ENCODE assay signal across 12 cellular contexts in the genomic region with DNA sequence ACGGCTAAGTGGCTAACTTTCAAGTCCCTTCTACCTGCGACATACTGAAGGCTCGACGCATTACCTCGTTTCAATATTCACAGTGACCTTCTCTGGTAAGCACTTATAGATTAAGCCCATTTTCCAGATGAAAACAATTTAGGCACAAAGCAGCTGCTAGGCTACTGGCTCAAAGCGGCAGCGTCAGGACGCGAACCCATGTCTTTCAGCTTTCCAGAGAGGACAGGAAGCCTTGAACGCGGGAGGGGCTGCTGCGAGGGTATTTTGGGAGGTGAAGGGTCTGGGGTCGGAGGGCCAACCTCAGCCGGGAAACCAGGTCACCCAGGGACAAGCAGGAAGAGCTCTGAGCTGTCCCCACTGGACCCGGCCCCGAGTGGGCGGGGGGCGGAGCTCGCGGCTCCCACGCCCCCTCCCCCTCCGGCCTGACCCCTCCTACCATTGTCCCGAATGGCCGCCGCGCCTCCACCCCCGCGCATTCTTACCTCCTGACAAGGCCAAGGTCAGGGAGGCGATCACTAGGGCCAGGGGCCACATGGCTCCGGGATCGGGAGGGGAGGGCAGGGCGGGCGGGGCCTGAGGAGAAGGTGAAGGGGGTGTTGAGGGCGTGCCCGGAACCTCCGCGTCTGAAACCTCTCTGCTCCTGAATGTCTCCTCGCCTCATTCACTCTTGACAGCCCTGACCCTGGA. TPM values are rescaled to one million over a fixed set of nuclear protein-coding genes. Genes with fewer than 3 reads are reported as not detected.
DNase-seq lines count a peak whose midpoint lies in the region; ATAC-seq, FAIRE-seq and TF ChIP-seq lines count a peak whose summit lies in the region.
"Had no signal": no experiment of that assay in that cellular context is flagged by ENCODE, and none has a peak within 500 bp of the region (broad histone marks: within the 10 kb centered on the region; RNA-seq: fewer than 3 reads in every experiment).

A gene with protein sequence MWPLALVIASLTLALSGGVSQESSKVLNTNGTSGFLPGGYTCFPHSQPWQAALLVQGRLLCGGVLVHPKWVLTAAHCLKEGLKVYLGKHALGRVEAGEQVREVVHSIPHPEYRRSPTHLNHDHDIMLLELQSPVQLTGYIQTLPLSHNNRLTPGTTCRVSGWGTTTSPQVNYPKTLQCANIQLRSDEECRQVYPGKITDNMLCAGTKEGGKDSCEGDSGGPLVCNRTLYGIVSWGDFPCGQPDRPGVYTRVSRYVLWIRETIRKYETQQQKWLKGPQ (minus strand): TSS at position 559 of the 687 bp plus-strand sequence. CDS start 25 bp downstream, at position 534.

- H4K20me1 ChIP-seq in astrocyte (ENCODE audit: insufficient read depth, low read length) (no peaks in the 10 kb centered on the region), smooth muscle cell (ENCODE audit: low read depth) (no peaks in the 10 kb centered on the region)

- H2AFZ ChIP-seq in astrocyte (ENCODE audit: low read depth, low read length) = no peak within 1 kb of the TSS
- H2AFZ ChIP-seq in smooth muscle cell (ENCODE audit: low read depth) = peak within 1 kb of the TSS; percentile 77

- H3K27ac Mint-ChIP-seq in astrocyte (ENCODE audit: unreplicated experiment) = no peak within 1 kb of the TSS

- H3K27ac ChIP-seq in HEK293 (ENCODE audit: extremely low read depth, low read depth, low read length) (no peak within 1 kb of the TSS), astrocyte (ENCODE audit: low read depth, low read length) (no peak within 1 kb of the TSS), smooth muscle cell (ENCODE audit: low read depth) (no peak within 1 kb of the TSS)

- H3K4me1 ChIP-seq in HEK293 (ENCODE audit: control insufficient read depth, insufficient read depth, low read length) (no peaks in the 10 kb centered on the region), astrocyte (ENCODE audit: insufficient read depth, low read length) (no peaks in the 10 kb centered on the region), smooth muscle cell (ENCODE audit: low read depth) (no peaks in the 10 kb centered on the region)
- H3K4me1 ChIP-seq: HAP-1 had no signal

- POLR2A ChIA-PET in HEK293 (lab: Yijun Ruan, JAX) = interaction anchor here (0.7 kb wide), 1 partner anchor 29 kb away, joined by 3 read pairs; no protein-coding TSS in a partner anchor

- CTCF ChIA-PET in HEK293 (lab: Yijun Ruan, JAX) = interaction anchor here (0.6 to 1.3 kb wide), 2 partner anchors 31 to 219 kb away, joined by 3 to 6 read pairs; no protein-coding TSS in a partner anchor

- peaks cover 13% of the 10 kb centered on the region for H3K9me3 Mint-ChIP-seq in astrocyte (ENCODE audit: unreplicated experiment)

- no peak within 1 kb of the TSS for H3K9ac ChIP-seq in astrocyte (ENCODE audit: low read length)
- no peak within 1 kb of the TSS for H3K9ac ChIP-seq in smooth muscle cell (ENCODE audit: low read depth)

- H3K4me2 ChIP-seq in astrocyte (ENCODE audit: low read length) (no peak within 1 kb of the TSS), smooth muscle cell (peak within 1 kb of the TSS; percentile 87)

- H3K4me3 Mint-ChIP-seq in astrocyte (ENCODE audit: unreplicated experiment) = peak within 1 kb of the TSS; percentile 66

- no peak for TF ChIP-seq CTCF in HEK293 (tag by site-specific recombination; IDR thresholded peaks at IDR 0.05)
- no peak for TF ChIP-seq CTCF in astrocyte (IDR thresholded peaks at IDR 0.05; ENCODE audit: insufficient read depth, low read depth, low read length)
- no peak for TF ChIP-seq CTCF in smooth muscle cell (IDR thresholded peaks at IDR 0.05; ENCODE audit: borderline replicate concordance, insufficient read depth, poor library complexity, severe bottlenecking)

- H3K27me3 ChIP-seq in astrocyte (ENCODE audit: insufficient read depth, low read length) = no peaks in the 10 kb centered on the region
- H3K27me3 ChIP-seq in smooth muscle cell (ENCODE audit: low read depth) = no peaks in the 10 kb centered on the region

- no peaks in the 10 kb centered on the region for H3K9me3 ChIP-seq in HEK293 (ENCODE audit: control insufficient read depth, insufficient read depth, low read depth, low read length)
- no peaks in the 10 kb centered on the region for H3K9me3 ChIP-seq in astrocyte (ENCODE audit: insufficient read depth, low read depth, low read length)
- H3K9me3 ChIP-seq in smooth muscle cell (replicated peaks; ENCODE audit: low read depth) = no peaks in the 10 kb centered on the region
- H3K9me3 ChIP-seq: HAP-1 had no signal

- FAIRE-seq in astrocyte (lab: Jason Lieb, UNC) (no peak), GM19239 (lab: Jason Lieb, UNC) (no peak)

- DNase-seq in astrocyte (ENCODE audit: low read depth) = no peak
- DNase-seq in iPS-NIHi7 (ENCODE audit: extremely low spot score) = peak; percentile 96
- no peak for DNase-seq in smooth muscle cell (lab: John Stamatoyannopoulos, UW; ENCODE audit: unreplicated experiment)
- no peak for DNase-seq in GM19239 (ENCODE audit: insufficient read length, low spot score)
- DNase-seq in NCI-H1105 (lab: John Stamatoyannopoulos, UW) = no peak
- no peak for DNase-seq in GM19238 (ENCODE audit: insufficient read length, low spot score)
- DNase-seq: activated naive CD4-positive, alpha-beta T cell treated with Interleukin-2 at 50 U/mL for 16 hours; SHP77 treated with DMSO at 0.1 percent for 48 hours had no signal

- H3K4me3 ChIP-seq in HEK293 (ENCODE audit: low read depth, low read length) (peak within 1 kb of the TSS; percentile 27), astrocyte (ENCODE audit: insufficient read depth, low read depth, low read length) (no peak within 1 kb of the TSS), smooth muscle cell (peak within 1 kb of the TSS; percentile 45)
- H3K4me3 ChIP-seq: HAP-1 had no signal

- H3K79me2 ChIP-seq in astrocyte (ENCODE audit: insufficient read depth, low read length) = no peaks in the 10 kb centered on the region
- H3K79me2 ChIP-seq in smooth muscle cell (ENCODE audit: low read depth) = no peaks in the 10 kb centered on the region

- WGBS in smooth muscle cell (ENCODE audit: low lambda C conversion rate) = 32% methylated on average over 18 of the region's 38 CpGs

- no peaks in the 10 kb centered on the region for H3K4me1 Mint-ChIP-seq in astrocyte (ENCODE audit: low read depth, unreplicated experiment)

- H3F3A ChIP-seq in smooth muscle cell (ENCODE audit: low read depth) = no peaks in the 10 kb centered on the region

- no peak for ATAC-seq in HG02763 (IDR thresholded peaks at IDR 0.05; ENCODE audit: unreplicated experiment)

- peaks cover 31% of the 10 kb centered on the region for H3K27me3 Mint-ChIP-seq in astrocyte (ENCODE audit: low read depth, unreplicated experiment)

- H3K36me3 Mint-ChIP-seq in astrocyte (ENCODE audit: low read depth, unreplicated experiment) = no peaks in the 10 kb centered on the region

- H3K36me3 ChIP-seq in HEK293 (ENCODE audit: control insufficient read depth in 2 of 2, insufficient read depth in 1 of 2, low read length in 2 of 2) = no peaks in the 10 kb centered on the region
- no peaks in the 10 kb centered on the region for H3K36me3 ChIP-seq in astrocyte (ENCODE audit: insufficient read depth, low read length)
- no peaks in the 10 kb centered on the region for H3K36me3 ChIP-seq in smooth muscle cell (ENCODE audit: low read depth)
- H3K36me3 ChIP-seq: HAP-1 had no signal

TF ChIP-seq in HEK293, 187 proteins besides CTCF, POLR2A, EP300 and RAD21:
- peak; percentile 62 for TF ChIP-seq SP3 (tag by site-specific recombination; IDR thresholded peaks at IDR 0.05)
- TF ChIP-seq EGR2 (tag by site-specific recombination; IDR thresholded peaks at IDR 0.05; ENCODE audit: low read depth) = peak; percentile 68
- TF ChIP-seq, protein P1, sequence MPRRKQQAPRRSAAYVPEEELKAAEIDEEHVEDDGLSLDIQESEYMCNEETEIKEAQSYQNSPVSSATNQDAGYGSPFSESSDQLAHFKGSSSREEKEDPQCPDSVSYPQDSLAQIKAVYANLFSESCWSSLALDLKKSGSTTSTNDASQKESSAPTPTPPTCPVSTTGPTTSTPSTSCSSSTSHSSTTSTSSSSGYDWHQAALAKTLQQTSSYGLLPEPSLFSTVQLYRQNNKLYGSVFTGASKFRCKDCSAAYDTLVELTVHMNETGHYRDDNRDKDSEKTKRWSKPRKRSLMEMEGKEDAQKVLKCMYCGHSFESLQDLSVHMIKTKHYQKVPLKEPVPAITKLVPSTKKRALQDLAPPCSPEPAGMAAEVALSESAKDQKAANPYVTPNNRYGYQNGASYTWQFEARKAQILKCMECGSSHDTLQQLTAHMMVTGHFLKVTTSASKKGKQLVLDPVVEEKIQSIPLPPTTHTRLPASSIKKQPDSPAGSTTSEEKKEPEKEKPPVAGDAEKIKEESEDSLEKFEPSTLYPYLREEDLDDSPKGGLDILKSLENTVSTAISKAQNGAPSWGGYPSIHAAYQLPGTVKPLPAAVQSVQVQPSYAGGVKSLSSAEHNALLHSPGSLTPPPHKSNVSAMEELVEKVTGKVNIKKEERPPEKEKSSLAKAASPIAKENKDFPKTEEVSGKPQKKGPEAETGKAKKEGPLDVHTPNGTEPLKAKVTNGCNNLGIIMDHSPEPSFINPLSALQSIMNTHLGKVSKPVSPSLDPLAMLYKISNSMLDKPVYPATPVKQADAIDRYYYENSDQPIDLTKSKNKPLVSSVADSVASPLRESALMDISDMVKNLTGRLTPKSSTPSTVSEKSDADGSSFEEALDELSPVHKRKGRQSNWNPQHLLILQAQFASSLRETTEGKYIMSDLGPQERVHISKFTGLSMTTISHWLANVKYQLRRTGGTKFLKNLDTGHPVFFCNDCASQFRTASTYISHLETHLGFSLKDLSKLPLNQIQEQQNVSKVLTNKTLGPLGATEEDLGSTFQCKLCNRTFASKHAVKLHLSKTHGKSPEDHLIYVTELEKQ (tag by site-specific recombination; IDR thresholded peaks at IDR 0.05; ENCODE audit: borderline replicate concordance) = no peak
- TF ChIP-seq, protein P2, sequence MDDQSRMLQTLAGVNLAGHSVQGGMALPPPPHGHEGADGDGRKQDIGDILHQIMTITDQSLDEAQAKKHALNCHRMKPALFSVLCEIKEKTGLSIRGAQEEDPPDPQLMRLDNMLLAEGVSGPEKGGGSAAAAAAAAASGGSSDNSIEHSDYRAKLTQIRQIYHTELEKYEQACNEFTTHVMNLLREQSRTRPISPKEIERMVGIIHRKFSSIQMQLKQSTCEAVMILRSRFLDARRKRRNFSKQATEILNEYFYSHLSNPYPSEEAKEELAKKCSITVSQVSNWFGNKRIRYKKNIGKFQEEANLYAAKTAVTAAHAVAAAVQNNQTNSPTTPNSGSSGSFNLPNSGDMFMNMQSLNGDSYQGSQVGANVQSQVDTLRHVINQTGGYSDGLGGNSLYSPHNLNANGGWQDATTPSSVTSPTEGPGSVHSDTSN (CRISPR knock-in tag; IDR thresholded peaks at IDR 0.05) = 0 out of 2 replicates have a peak, but pooled peaks have one; percentile 26
- peak; percentile 71; the same call in 1 of the 2 replicates for TF ChIP-seq ZFHX2 (tag by site-specific recombination; conservative IDR thresholded peaks at IDR 0.05)
- no peak for TF ChIP-seq SCRT1 (tag by site-specific recombination; IDR thresholded peaks at IDR 0.05; ENCODE audit: borderline replicate concordance)

RNA-seq across cellular contexts. Expression of the gene that starts here (rescaled TPM):
- total RNA-seq in astrocyte (0.32 TPM in 1 of 2 replicates, not detected in the other), smooth muscle cell (0.72 and 1.6 TPM in 2 replicates)
- 0.19 and 1.3 TPM in 2 replicates for polyA plus RNA-seq in smooth muscle cell
- total RNA-seq: liver had no signal
- polyA plus RNA-seq: liver had no signal
